9 cellular contexts compared by ENCODE assay signal in the genomic region with DNA sequence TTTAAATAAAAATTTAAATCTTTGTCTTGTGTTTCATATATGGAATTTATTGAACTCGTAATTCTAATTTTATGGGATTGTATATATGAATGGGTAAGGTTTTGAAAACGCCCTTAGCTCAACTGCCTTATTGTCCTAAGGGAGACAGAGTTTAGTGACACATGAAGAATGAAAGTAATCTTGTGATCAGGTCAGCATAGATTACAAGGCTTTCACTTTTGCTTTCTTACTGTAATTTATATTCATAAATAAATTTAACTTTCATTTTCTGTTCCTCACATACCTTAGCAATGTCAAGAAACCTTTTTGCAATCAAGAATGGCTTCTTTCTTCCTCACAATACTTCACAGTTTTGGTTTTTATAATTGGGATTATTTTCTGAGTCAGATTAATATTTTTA. TPM values are rescaled to one million over a fixed set of nuclear protein-coding genes. Genes with fewer than 3 reads are reported as not detected.
DNase-seq lines count a peak whose midpoint lies in the region; ATAC-seq, FAIRE-seq and TF ChIP-seq lines count a peak whose summit lies in the region.
"Had no signal": no experiment of that assay in that cellular context is flagged by ENCODE, and none has a peak within 500 bp of the region (broad histone marks: within the 10 kb centered on the region; RNA-seq: fewer than 3 reads in every experiment).

No MANE protein-coding gene starts in this region.

- no peak overlapping the region for H3K4me3 Mint-ChIP-seq in activated naive CD8-positive, alpha-beta T cell treated with anti-CD3 and anti-CD28 coated beads, Interleukin-2, amount 50 U/mL, for 24 hours

- intact Hi-C loops in Right ventricle myocardium superior (cut with DNase I): no loop called here

- H3K4me1 Mint-ChIP-seq in activated naive CD8-positive, alpha-beta T cell treated with anti-CD3 and anti-CD28 coated beads, Interleukin-2, amount 50 U/mL, for 24 hours: peaks cover 30% of the 10 kb centered on the region

- H3K27ac Mint-ChIP-seq in activated naive CD8-positive, alpha-beta T cell treated with anti-CD3 and anti-CD28 coated beads, Interleukin-2, amount 50 U/mL, for 24 hours: no peak overlapping the region

- TF ChIP-seq CTCF in omental fat pad (IDR thresholded peaks at IDR 0.05): no peak

- H3K27me3 Mint-ChIP-seq in activated naive CD8-positive, alpha-beta T cell treated with anti-CD3 and anti-CD28 coated beads, Interleukin-2, amount 50 U/mL, for 24 hours: no peaks in the 10 kb centered on the region

- DNase-seq in activated naive CD8-positive, alpha-beta T cell treated with anti-CD3 and anti-CD28 coated beads, Interleukin-2, amount 50 U/mL, for 24 hours: no peak
- no peak for DNase-seq in NK-92 treated with Interleukin-12 subunit alpha and Interleukin-12 subunit beta, amount 100 ng/mL, for 24 hours (lab: John Stamatoyannopoulos, UW)
- DNase-seq in omental fat pad (ENCODE audit: low spot score) (no peak), RKO (ENCODE audit: low spot score) (no peak), Right ventricle myocardium superior (no peak)
- DNase-seq: DMS53 had no signal

- ATAC-seq in GM19351 (IDR thresholded peaks at IDR 0.05; ENCODE audit: unreplicated experiment) (peak; percentile 89), HG03039 (IDR thresholded peaks at IDR 0.05; ENCODE audit: unreplicated experiment) (peak; percentile 77), omental fat pad (ENCODE audit: low FRiP score) (no peak), Right ventricle myocardium superior (ENCODE audit: poor library complexity) (no peak)
- peak; percentile 80 for ATAC-seq in activated naive CD8-positive, alpha-beta T cell treated with anti-CD3 and anti-CD28 coated beads, Interleukin-2, amount 50 U/mL, for 24 hours

- peaks cover 3% of the 10 kb centered on the region for H3K9me3 Mint-ChIP-seq in activated naive CD8-positive, alpha-beta T cell treated with anti-CD3 and anti-CD28 coated beads, Interleukin-2, amount 50 U/mL, for 24 hours

- peak; percentile 63 for FAIRE-seq in G401.6 (lab: Jason Lieb, UNC)

- peaks cover 36% of the 10 kb centered on the region for H3K36me3 Mint-ChIP-seq in activated naive CD8-positive, alpha-beta T cell treated with anti-CD3 and anti-CD28 coated beads, Interleukin-2, amount 50 U/mL, for 24 hours (ENCODE audit: low read depth)

RNA-seq across cellular contexts. Expression of a gene that starts 14.4 kb away (rescaled TPM):
- 1 to 10 TPM; 5.8 to 9.8 (median 8.5) TPM for total RNA-seq in omental fat pad
- total RNA-seq in Right ventricle myocardium superior: 8.3 TPM

RNA-seq across cellular contexts. Expression of a gene that starts 26.8 kb away (rescaled TPM):
- total RNA-seq in omental fat pad: 10 to 100 TPM in 2 of 4 donors, 1 to 10 TPM in 2; 6.2 to 12.5 (median 9.2) TPM
- 3.4 TPM for total RNA-seq in Right ventricle myocardium superior

Comparison
In these comparisons a context has a peak if more than half of its experiments do, and no peak if none do; other contexts are left out.
1. ATAC-seq: peak in GM19351 (single experiment), HG03039 (single experiment) and activated naive CD8-positive, alpha-beta T cell treated with anti-CD3 and anti-CD28 coated beads, Interleukin-2, amount 50 U/mL, for 24 hours (single experiment); none in omental fat pad (single experiment) and Right ventricle myocardium superior (single experiment).